ENCODE assay signal across 8 cellular contexts in genomic region chr3:184565421-184566211, GRCh38. TPM values are rescaled to one million over a fixed set of nuclear protein-coding genes. Genes with fewer than 3 reads are reported as not detected.
DNase-seq lines count a peak whose midpoint lies in the region; ATAC-seq and TF ChIP-seq lines count a peak whose summit lies in the region.

No MANE protein-coding gene starts in this region.

- H2BK12ac ChIP-seq in neuronal stem cell (ENCODE audit: low read length) = peak overlapping the region; percentile 48

- CTCF ChIA-PET in Caco-2 (lab: Charles Lee) = interaction anchor here (0.6 kb wide), 1 partner anchor 209 kb away, joined by 3 read pairs; no protein-coding TSS in a partner anchor

- peak overlapping the region; percentile 71 for H3K18ac ChIP-seq in neuronal stem cell (ENCODE audit: low read length)

- H3K27me3 ChIP-seq in Caco-2 (replicated peaks; ENCODE audit: control insufficient read depth, insufficient read depth, low read length) (no peaks in the 10 kb centered on the region), neuronal stem cell (ENCODE audit: control insufficient read depth in 3 of 3, insufficient read depth in 3 of 3, low read depth in 1 of 3, low read length in 3 of 3) (peaks cover 2 to 59% (median 4%) of the 10 kb centered on the region in 3 experiments)
- H3K27me3 ChIP-seq in effector memory CD4-positive, alpha-beta T cell (replicated peaks; ENCODE audit: control insufficient read depth, insufficient read depth, low read length, poor library complexity, severe bottlenecking) = peaks cover 21% of the 10 kb centered on the region

- H3K23ac ChIP-seq in neuronal stem cell (ENCODE audit: low read depth, low read length, poor library complexity) = peak overlapping the region; percentile 13

- no peak for TF ChIP-seq CTCF in Caco-2 (IDR thresholded peaks at IDR 0.05; ENCODE audit: insufficient read depth in 1 of 2, low read depth in 1 of 2, low read length in 1 of 2, severe bottlenecking in 1 of 2, unreplicated experiment in 1 of 2)

- H3K4ac ChIP-seq in neuronal stem cell (ENCODE audit: low read length) = no peak overlapping the region

- DNase-seq in Caco-2 (peak; percentile 69 to 73), NCI-H2029 treated with DMSO at 0.1 percent for 48 hours (lab: John Stamatoyannopoulos, UW) (peak; percentile 58), dedifferentiated amniotic fluid mesenchymal stem cell (ENCODE audit: extremely low spot score) (peak; percentile 76), neuronal stem cell (ENCODE audit: low spot score) (no peak), cerebellar nuclear complex (lab: John Stamatoyannopoulos, UW) (no peak)
- DNase-seq in effector memory CD4-positive, alpha-beta T cell = no peak

- H3K4me1 Mint-ChIP-seq in Caco-2 (ENCODE audit: low read depth, unreplicated experiment) = peaks cover 20% of the 10 kb centered on the region

- intact Hi-C loops in Caco-2 (cut with micrococcal nuclease; ENCODE audit: unreplicated experiment) = no loop called here

- H3K9ac ChIP-seq in neuronal stem cell (ENCODE audit: low read depth, low read length, poor library complexity) = no peak overlapping the region

- peak overlapping the region; percentile 53 for H3K27ac Mint-ChIP-seq in Caco-2 (ENCODE audit: unreplicated experiment)

- H3K9me3 ChIP-seq in Caco-2 (no peaks in the 10 kb centered on the region), neuronal stem cell (replicated peaks in 1 of 2; ENCODE audit: control insufficient read depth in 2 of 2, insufficient read depth in 1 of 2, low read depth in 1 of 2, low read length in 2 of 2) (no peaks in the 10 kb centered on the region)
- H3K9me3 ChIP-seq in effector memory CD4-positive, alpha-beta T cell (ENCODE audit: control insufficient read depth, low read length) = no peaks in the 10 kb centered on the region

- peaks cover 4% of the 10 kb centered on the region for H3K79me1 ChIP-seq in neuronal stem cell (ENCODE audit: low read depth, low read length)

- H3K27me3 Mint-ChIP-seq in Caco-2 (ENCODE audit: insufficient read depth, unreplicated experiment) = no peaks in the 10 kb centered on the region

- H3K14ac ChIP-seq in neuronal stem cell (ENCODE audit: low read length) = no peak overlapping the region

- peak overlapping the region; percentile 78 for H2BK15ac ChIP-seq in neuronal stem cell (ENCODE audit: low read length)

- peak overlapping the region; percentile 26 for H2BK120ac ChIP-seq in neuronal stem cell (ENCODE audit: low read depth, low read length)

- no peak for ATAC-seq in GM21367 (IDR thresholded peaks at IDR 0.05; ENCODE audit: unreplicated experiment)
- no peak for ATAC-seq in GM19328 (IDR thresholded peaks at IDR 0.05; ENCODE audit: unreplicated experiment)

- no CpG with 5 or more reads among the region's 14 CpGs for WGBS in neuronal stem cell (ENCODE audit: extremely low coverage in 2 of 2, insufficient read length in 2 of 2, insufficient replicate concordance in 1 of 2), 2 donors

- peaks cover 10% of the 10 kb centered on the region for H3K36me3 Mint-ChIP-seq in Caco-2 (ENCODE audit: insufficient read depth, unreplicated experiment)

- H2BK5ac ChIP-seq in neuronal stem cell (ENCODE audit: low read length) = no peak overlapping the region

- H3K9me3 Mint-ChIP-seq in Caco-2 (ENCODE audit: unreplicated experiment) = no peaks in the 10 kb centered on the region

- POLR2A ChIA-PET in Caco-2 (lab: Charles Lee) = interaction anchor here (1.0 kb wide), 1 partner anchor 146 kb away, joined by 6 read pairs; the partner anchor contains the start of gene MAGEF1

- peak overlapping the region; percentile 66 for H2AK5ac ChIP-seq in neuronal stem cell (ENCODE audit: low read depth, low read length)

- H3K36me3 ChIP-seq in Caco-2 (ENCODE audit: control insufficient read depth, insufficient read depth, low read length) (no peaks in the 10 kb centered on the region), neuronal stem cell (replicated peaks in 1 of 2; ENCODE audit: control insufficient read depth in 2 of 2, insufficient read depth in 2 of 2, low read length in 2 of 2) (no peaks in the 10 kb centered on the region)
- no peaks in the 10 kb centered on the region for H3K36me3 ChIP-seq in effector memory CD4-positive, alpha-beta T cell (ENCODE audit: control insufficient read depth, insufficient read depth, low read length)

- no peak overlapping the region for H2AFZ ChIP-seq in neuronal stem cell (ENCODE audit: low read length)

- BruUV-seq in Caco-2 (replicated peaks; lab: Mats Ljungman, UMichigan) = no TSS peak

- H3K4me3 ChIP-seq in Caco-2 (ENCODE audit: low read depth, low read length) (no peak overlapping the region), neuronal stem cell (ENCODE audit: low read length in 2 of 2) (no peak overlapping the region)
- no peak overlapping the region for H3K4me3 ChIP-seq in effector memory CD4-positive, alpha-beta T cell (ENCODE audit: insufficient read depth, low read depth, low read length, poor library complexity, severe bottlenecking)

- H3K27ac ChIP-seq in neuronal stem cell (replicated peaks; ENCODE audit: low read length) = no peak overlapping the region
- no peak overlapping the region for H3K27ac ChIP-seq in effector memory CD4-positive, alpha-beta T cell (ENCODE audit: insufficient read depth, low read length, poor library complexity, severe bottlenecking)

- H3K4me1 ChIP-seq in Caco-2 = peaks cover 31% of the 10 kb centered on the region
- peaks cover 48 to 62% of the 10 kb centered on the region in 2 donors for H3K4me1 ChIP-seq in neuronal stem cell (ENCODE audit: control insufficient read depth in 2 of 2, insufficient read depth in 1 of 2, low read depth in 1 of 2, low read length in 2 of 2)
- peaks cover 27% of the 10 kb centered on the region for H3K4me1 ChIP-seq in effector memory CD4-positive, alpha-beta T cell (ENCODE audit: control insufficient read depth, insufficient read depth, low read length, poor library complexity, severe bottlenecking)

- no peak overlapping the region for H3K4me3 Mint-ChIP-seq in Caco-2 (ENCODE audit: unreplicated experiment)

- no peak overlapping the region for H4K91ac ChIP-seq in neuronal stem cell (ENCODE audit: low read depth, low read length, poor library complexity)

- H4K8ac ChIP-seq in neuronal stem cell (ENCODE audit: low read depth, low read length) = no peak overlapping the region

- H3K4me2 ChIP-seq in neuronal stem cell (ENCODE audit: insufficient read depth, low read length, poor library complexity, severe bottlenecking) = no peak overlapping the region

RNA-seq across cellular contexts. Expression of gene EPHB3, which starts 4.0 kb away (rescaled TPM):
- 5.6 and 6.9 TPM in 2 replicates for total RNA-seq in Caco-2 (2022)
- polyA plus RNA-seq in neuronal stem cell (2013, experiment 1 of 2) = 3.8 TPM
- polyA plus RNA-seq in neuronal stem cell (2013, experiment 2 of 2) = 4.3 TPM

Comparison
In these comparisons a context has a peak if more than half of its experiments do, and no peak if none do; other contexts are left out.
1. DNase-seq: peak in Caco-2 (2 of 2), NCI-H2029 treated with DMSO at 0.1 percent for 48 hours (single experiment) and dedifferentiated amniotic fluid mesenchymal stem cell (single experiment); none in neuronal stem cell (single experiment), effector memory CD4-positive, alpha-beta T cell (0 of 3) and cerebellar nuclear complex (0 of 2).